Comparison of ENCODE assay signal across 9 cellular contexts in the genomic region with DNA sequence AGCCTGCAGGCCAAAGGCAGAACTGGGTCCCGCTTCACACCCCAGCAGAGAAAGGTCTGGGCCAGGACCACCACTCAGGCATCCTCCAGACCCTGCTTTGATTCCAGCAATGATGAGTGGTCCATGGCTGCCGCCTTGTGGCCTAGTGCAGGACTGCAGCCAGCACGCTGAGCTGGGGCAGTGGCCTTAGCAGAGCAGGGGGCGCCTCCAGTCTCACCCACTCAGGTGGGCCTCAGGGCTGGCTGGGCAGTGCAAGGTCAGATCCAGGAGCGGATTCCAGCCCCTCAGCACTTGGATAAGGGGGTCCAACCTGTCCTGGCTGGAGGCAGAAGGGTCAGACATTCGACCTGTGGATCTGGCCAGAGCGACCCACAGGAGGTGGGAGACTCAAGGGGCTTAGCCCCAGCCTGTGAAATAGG. TPM values are rescaled to one million over a fixed set of nuclear protein-coding genes. Genes with fewer than 3 reads are reported as not detected.
DNase-seq lines count a peak whose midpoint lies in the region; ATAC-seq and TF ChIP-seq lines count a peak whose summit lies in the region.
"Had no signal": no experiment of that assay in that cellular context is flagged by ENCODE, and none has a peak within 500 bp of the region (broad histone marks: within the 10 kb centered on the region; RNA-seq: fewer than 3 reads in every experiment).

No MANE protein-coding gene starts in this region.

- no peak overlapping the region for H3K4me3 ChIP-seq in cardiac muscle cell
- H3K4me3 ChIP-seq: SK-N-MC had no signal

- peak; percentile 41 for ATAC-seq in HG03196 (IDR thresholded peaks at IDR 0.05; ENCODE audit: unreplicated experiment)
- no peak for ATAC-seq in GM21447 (IDR thresholded peaks at IDR 0.05; ENCODE audit: unreplicated experiment)
- ATAC-seq in GM21717 (IDR thresholded peaks at IDR 0.05; ENCODE audit: unreplicated experiment), result no peak

- no peak overlapping the region for H3K27ac ChIP-seq in cardiac muscle cell
- H3K27ac ChIP-seq: SK-N-MC had no signal

- H3K9me3 ChIP-seq in cardiac muscle cell (ENCODE audit: low read depth), result no peaks in the 10 kb centered on the region

- peak; percentile 74 for DNase-seq in Calu3
- peak; percentile 64 for DNase-seq in SK-MEL-5 (ENCODE audit: low read depth, low spot score)
- DNase-seq in activated naive CD4-positive, alpha-beta T cell treated with Interleukin-2 at 50 U/mL for 16 hours, result peak; percentile 77
- DNase-seq in cardiac muscle cell (ENCODE audit: low read depth in 1 of 2, low spot score in 1 of 2), result peak; percentile 42 to 76
- DNase-seq in retina, result peak; percentile 89

- H3K27me3 Mint-ChIP-seq in Calu3 (ENCODE audit: unreplicated experiment), result peaks cover 28% of the 10 kb centered on the region

- no peaks in the 10 kb centered on the region for H3K9me3 Mint-ChIP-seq in Calu3 (ENCODE audit: low read depth, unreplicated experiment)

- TF ChIP-seq CTCF in Calu3 (IDR thresholded peaks at IDR 0.05; ENCODE audit: unreplicated experiment), result peak; percentile 95
- TF ChIP-seq CTCF in cardiac muscle cell (IDR thresholded peaks at IDR 0.05; ENCODE audit: low read depth, low read length), result peak; percentile 95

- CTCF ChIA-PET in Calu3 (lab: Charles Lee), result interaction anchor here (0.6 to 2.6 kb wide), 14 partner anchors 9 to 605 kb away, joined by 3 to 54 read pairs (median 4); partner anchors contain the start of gene STARD10

- H3K27ac Mint-ChIP-seq in Calu3 (ENCODE audit: unreplicated experiment), result no peak overlapping the region

- intact Hi-C loops in Calu3 (cut with micrococcal nuclease; ENCODE audit: unreplicated experiment), result loop anchor here (1.0 to 5.0 kb wide), 2 partner anchors 98 to 211 kb away; no protein-coding TSS in a partner anchor

- no peaks in the 10 kb centered on the region for H3K4me1 Mint-ChIP-seq in Calu3 (ENCODE audit: low read depth, unreplicated experiment)

- no peaks in the 10 kb centered on the region for H3K27me3 ChIP-seq in cardiac muscle cell

- H3K36me3 Mint-ChIP-seq in Calu3 (ENCODE audit: insufficient read depth, unreplicated experiment), result peaks cover 28% of the 10 kb centered on the region

- H3K4me1 ChIP-seq in cardiac muscle cell (ENCODE audit: low read depth), result no peaks in the 10 kb centered on the region

- no TSS peak for BruUV-seq in Calu3 (replicated peaks; lab: Mats Ljungman, UMichigan)

- no peak overlapping the region for H3K4me3 Mint-ChIP-seq in Calu3 (ENCODE audit: low read depth, unreplicated experiment)

- in situ Hi-C loops in SK-MEL-5 (cut with HindIII; ENCODE audit: low pct_unique_long_range_greater_than_20kb, low sequenced_read_pairs), result no loop called here

- peaks cover 7% of the 10 kb centered on the region for H3K36me3 ChIP-seq in cardiac muscle cell

RNA-seq across cellular contexts. Expression of gene PDE2A, which starts 9.6 kb away (rescaled TPM):
- total RNA-seq in Calu3 (2022) (1.1 and 4.3 TPM in 2 replicates), cardiac muscle cell (0.18 and 0.92 TPM in 2 replicates)
- 0.26 and 0.64 TPM in 2 replicates for total RNA-seq in SK-MEL-5 (2014; rRNA removed; shearing (Covaris generic))
- 0.47 and 0.70 TPM in 2 replicates for polyA plus RNA-seq in SK-MEL-5 (2015; cell fraction: cytosol; rRNA removed)
- 0.64 and 2.9 TPM in 2 replicates for polyA plus RNA-seq in SK-MEL-5 (2015; cell fraction: nucleus; rRNA removed)
- 0.56 TPM in 1 of 2 replicates, not detected in the other for polyA plus RNA-seq in cardiac muscle cell
